23 cellular contexts compared by ENCODE assay signal in the genomic region with DNA sequence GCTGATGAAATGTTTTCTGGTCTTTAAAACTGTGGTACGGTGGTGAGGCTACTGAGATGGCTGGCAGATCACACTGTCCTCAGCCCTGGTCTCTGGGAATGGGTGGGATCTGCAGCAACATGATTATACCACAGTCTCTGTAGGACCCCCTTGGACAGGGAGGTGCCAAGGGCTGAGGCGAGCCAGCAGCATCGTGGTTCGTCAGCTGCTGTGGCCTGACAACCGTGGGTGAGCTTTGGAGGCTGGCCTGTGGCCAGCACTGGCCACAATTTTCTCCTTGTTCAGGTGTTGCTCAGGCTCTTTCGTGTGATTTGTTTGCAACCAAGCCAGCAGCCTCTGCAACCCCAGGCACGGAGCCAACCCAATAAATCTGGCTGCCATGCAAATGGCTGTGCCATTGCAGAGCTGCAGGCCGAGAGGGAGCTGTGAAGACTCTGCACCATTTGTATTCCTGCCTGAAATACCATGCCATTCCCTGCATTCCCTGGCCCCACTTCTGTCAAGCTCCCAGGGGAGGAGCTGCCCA.
A peak's percentile ranks its signal among the peaks of the same experiment; 100 is the strongest.
DNase-seq lines count a peak whose midpoint lies in the region; ATAC-seq, FAIRE-seq and TF ChIP-seq lines count a peak whose summit lies in the region.
"Had no signal": no experiment of that assay in that cellular context is flagged by ENCODE, and none has a peak within 500 bp of the region (broad histone marks: within the 10 kb centered on the region; RNA-seq: fewer than 3 reads in every experiment).

No MANE protein-coding gene starts in this region.

- ATAC-seq in pancreas (peak in 2 of 4 donors; percentile 29 to 82), HG03469 (IDR thresholded peaks at IDR 0.05; ENCODE audit: unreplicated experiment) (no peak), GM18519 (IDR thresholded peaks at IDR 0.05; ENCODE audit: low FRiP score, unreplicated experiment) (no peak)
- ATAC-seq: effector memory CD8-positive, alpha-beta T cell; gastrocnemius medialis; GM23338 had no signal

- no peaks in the 10 kb centered on the region for H3K27me3 ChIP-seq in pancreas
- H3K27me3 ChIP-seq: esophagus muscularis mucosa, gastrocnemius medialis, right atrium auricular region, SJCRH30, vagina had no signal

- H3K9me3 ChIP-seq in pancreas: no peaks in the 10 kb centered on the region
- H3K9me3 ChIP-seq: esophagus muscularis mucosa, gastrocnemius medialis, right atrium auricular region, SJCRH30, vagina had no signal

- DNase-seq in NCI-H1417 (lab: John Stamatoyannopoulos, UW) (peak; percentile 9 to 65 (median 29)), NCI-H1417 treated with DMSO at 0.1 percent for 48 hours (lab: John Stamatoyannopoulos, UW) (no peak), NCI-H1105 (lab: John Stamatoyannopoulos, UW) (peak; percentile 75), NCI-H69 (lab: John Stamatoyannopoulos, UW) (peak; percentile 87), pancreas (peak in 4 of 6 donors; percentile 6 to 75 (median 49)), DMS53 treated with DMSO at 0.1 percent for 48 hours (lab: John Stamatoyannopoulos, UW; ENCODE audit: unreplicated experiment) (no peak)
- DNase-seq: 8988T; activated CD4-positive, alpha-beta T cell treated with anti-CD3 and anti-CD28 coated beads, Interleukin-2, amount 10 ng/mL, durations not matched to agents 7 days and 5 days; activated naive CD8-positive, alpha-beta T cell treated with anti-CD3 and anti-CD28 coated beads, Interleukin-2, amount 10 ng/mL, durations not matched to agents 7 days and 5 days; effector memory CD8-positive, alpha-beta T cell; gastrocnemius medialis; kidney glomerular epithelial cell; mammary epithelial cell; NCI-H748 treated with DMSO at 0.1 percent for 48 hours; PC-9; SJCRH30 had no signal

- H3K4me3 ChIP-seq in pancreas: no peak overlapping the region
- H3K4me3 ChIP-seq: esophagus muscularis mucosa, gastrocnemius medialis, GM23338, PC-9, right atrium auricular region, SJCRH30, vagina had no signal

- no peaks in the 10 kb centered on the region for H3K36me3 ChIP-seq in pancreas
- H3K36me3 ChIP-seq: esophagus muscularis mucosa, gastrocnemius medialis, right atrium auricular region, SJCRH30, vagina had no signal

- H3K4me1 ChIP-seq in pancreas: no peaks in the 10 kb centered on the region
- H3K4me1 ChIP-seq: gastrocnemius medialis, right atrium auricular region, vagina had no signal

- 30 to 45% methylated on average over 8 of the region's 8 CpGs for WGBS in pancreas, 2 donors

- intact Hi-C loops in pancreas (cut with DNase I): no loop called here

- FAIRE-seq in pancreas (lab: Jason Lieb, UNC): no peak
- FAIRE-seq: GM12891 had no signal

- no peak overlapping the region for H3K27ac ChIP-seq in pancreas
- H3K27ac ChIP-seq: esophagus muscularis mucosa, gastrocnemius medialis, PC-9, right atrium auricular region, SJCRH30, vagina had no signal

- TF ChIP-seq CTCF in pancreas (IDR thresholded peaks at IDR 0.05): no peak

Comparison
In these comparisons a context has a peak if more than half of its experiments do, and no peak if none do; other contexts are left out.
1. DNase-seq: peak in NCI-H1417 (3 of 3), NCI-H1105 (single experiment), NCI-H69 (single experiment) and pancreas (4 of 6); none in NCI-H1417 treated with DMSO at 0.1 percent for 48 hours (single experiment) and DMS53 treated with DMSO at 0.1 percent for 48 hours (single experiment).